In genomic region chr12:56081393-56082347, GRCh38 we compare ENCODE assay signal across 10 cellular contexts. TPM values are rescaled to one million over a fixed set of nuclear protein-coding genes. Genes with fewer than 3 reads are reported as not detected.
DNase-seq lines count a peak whose midpoint lies in the region; ATAC-seq and TF ChIP-seq lines count a peak whose summit lies in the region.
"Had no signal": no experiment of that assay in that cellular context is flagged by ENCODE, and none has a peak within 500 bp of the region (broad histone marks: within the 10 kb centered on the region; RNA-seq: fewer than 3 reads in every experiment).

No MANE protein-coding gene starts in this region.

- DNase-seq in CD4-positive, alpha-beta memory T cell: no peak
- peak; percentile 14 for DNase-seq in WTC11 (ENCODE audit: low spot score)
- DNase-seq in DMS153 (lab: John Stamatoyannopoulos, UW): no peak
- DNase-seq in SHP77 treated with DMSO at 0.1 percent for 48 hours (lab: John Stamatoyannopoulos, UW): no peak
- no peak for DNase-seq in SK-N-DZ (ENCODE audit: low spot score)
- DNase-seq: MM.1S had no signal

- H3K9ac ChIP-seq in iPS-18a (ENCODE audit: low read length) (peak overlapping the region; percentile 60), parathyroid adenoma (no peak overlapping the region)
- H3K9ac ChIP-seq: GM23248 had no signal

- H3K4me3 ChIP-seq in CD4-positive, alpha-beta memory T cell (ENCODE audit: low read length in 2 of 2): no peak overlapping the region
- H3K4me3 ChIP-seq in iPS-18a (ENCODE audit: low read length) (peak overlapping the region; percentile 86), parathyroid adenoma (ENCODE audit: low read depth, low read length) (peak overlapping the region; percentile 75)
- H3K4me3 ChIP-seq: GM23248 had no signal

- CTCF ChIA-PET in CD4-positive, alpha-beta memory T cell (lab: Charles Lee; ENCODE audit: partially characterized antibody): interaction anchor here (0.6 to 2.2 kb wide), 4 partner anchors 23 to 60 kb away, joined by 3 to 8 read pairs (median 6); partner anchors contain the start of gene PA2G4
- CTCF ChIA-PET in WTC11 (lab: Charles Lee): interaction anchor here (0.8 to 2.6 kb wide), 7 partner anchors 11 to 108 kb away, joined by 3 to 16 read pairs (median 4); partner anchors contain the start of genes ESYT1, PA2G4, RAB5B and SMARCC2

- H2AFZ ChIP-seq in parathyroid adenoma: no peak overlapping the region
- H2AFZ ChIP-seq: GM23248 had no signal

- no peak overlapping the region for H3K27ac ChIP-seq in CD4-positive, alpha-beta memory T cell (ENCODE audit: low read depth, low read length)
- H3K27ac ChIP-seq in iPS-18a (ENCODE audit: low read length) (no peak overlapping the region), parathyroid adenoma (no peak overlapping the region)
- H3K27ac ChIP-seq: GM23248 had no signal

- H3K4me1 ChIP-seq in CD4-positive, alpha-beta memory T cell (ENCODE audit: insufficient read depth, low read length): peaks cover 20% of the 10 kb centered on the region
- H3K4me1 ChIP-seq in iPS-18a (ENCODE audit: control insufficient read depth, low read depth, low read length): peaks cover 14% of the 10 kb centered on the region
- peaks cover 8% of the 10 kb centered on the region for H3K4me1 ChIP-seq in parathyroid adenoma

- TF ChIP-seq CTCF in WTC11 (IDR thresholded peaks at IDR 0.05): no peak
- no peak for TF ChIP-seq CTCF in parathyroid adenoma (IDR thresholded peaks at IDR 0.05)

- POLR2A ChIA-PET in CD4-positive, alpha-beta memory T cell (lab: Charles Lee; ENCODE audit: partially characterized antibody): interaction anchor here (0.6 to 6.1 kb wide), 5 partner anchors 21 to 108 kb away, joined by 3 to 70 read pairs (median 6); partner anchors contain the start of genes PA2G4, RAB5B, RPL41 and ZC3H10
- POLR2A ChIA-PET in WTC11 (lab: Charles Lee): interaction anchor here (0.8 to 2.9 kb wide), 7 partner anchors 23 to 78 kb away, joined by 3 to 34 read pairs (median 3); partner anchors contain the start of genes ESYT1 and PA2G4

- H3K27me3 Mint-ChIP-seq in CD4-positive, alpha-beta memory T cell: peaks cover 0 to 3% of the 10 kb centered on the region in 2 donors
- H3K27me3 Mint-ChIP-seq in WTC11 (ENCODE audit: low read depth): no peaks in the 10 kb centered on the region

- peak overlapping the region in 7 of 8 donors; percentile 17 to 88 (median 71) for H3K4me3 Mint-ChIP-seq in CD4-positive, alpha-beta memory T cell
- peak overlapping the region; percentile 89 for H3K4me3 Mint-ChIP-seq in WTC11

- intact Hi-C loops in CD4-positive, alpha-beta memory T cell (cut with micrococcal nuclease): no loop called here

- no peaks in the 10 kb centered on the region for H3K79me2 ChIP-seq in parathyroid adenoma

- H3K36me3 Mint-ChIP-seq in CD4-positive, alpha-beta memory T cell: no peaks in the 10 kb centered on the region
- H3K36me3 Mint-ChIP-seq in WTC11: peaks cover 24% of the 10 kb centered on the region

- peak overlapping the region; percentile 98 for H3K4me2 ChIP-seq in parathyroid adenoma (ENCODE audit: low read length)

- H3K27me3 ChIP-seq in CD4-positive, alpha-beta memory T cell (ENCODE audit: insufficient read depth, low read length): peaks cover 6% of the 10 kb centered on the region
- H3K27me3 ChIP-seq in iPS-18a (ENCODE audit: control insufficient read depth, insufficient read depth, low read length) (no peaks in the 10 kb centered on the region), parathyroid adenoma (ENCODE audit: control insufficient read depth, insufficient read depth, low read length) (no peaks in the 10 kb centered on the region)

- no peaks in the 10 kb centered on the region for H3K9me3 ChIP-seq in CD4-positive, alpha-beta memory T cell (ENCODE audit: control insufficient read depth in 1 of 2, low read length in 2 of 2)
- no peaks in the 10 kb centered on the region for H3K9me3 ChIP-seq in iPS-18a (ENCODE audit: control insufficient read depth, low read depth, low read length)
- no peaks in the 10 kb centered on the region for H3K9me3 ChIP-seq in parathyroid adenoma (ENCODE audit: control insufficient read depth, low read length)

- H3K9me3 Mint-ChIP-seq in CD4-positive, alpha-beta memory T cell: no peaks in the 10 kb centered on the region
- H3K9me3 Mint-ChIP-seq in WTC11: no peaks in the 10 kb centered on the region

- H3K4me1 Mint-ChIP-seq in CD4-positive, alpha-beta memory T cell: peaks cover 0 to 25% (median 5%) of the 10 kb centered on the region in 4 donors
- peaks cover 23% of the 10 kb centered on the region for H3K4me1 Mint-ChIP-seq in WTC11

- ATAC-seq in WTC11: no peak
- no peak for ATAC-seq in GM19328 (IDR thresholded peaks at IDR 0.05; ENCODE audit: unreplicated experiment)

- no peaks in the 10 kb centered on the region for H3K36me3 ChIP-seq in CD4-positive, alpha-beta memory T cell (ENCODE audit: insufficient read depth, low read length)
- H3K36me3 ChIP-seq in iPS-18a (ENCODE audit: control insufficient read depth, low read depth, low read length) (peaks cover 8% of the 10 kb centered on the region), parathyroid adenoma (ENCODE audit: control insufficient read depth, insufficient read depth, low read length) (no peaks in the 10 kb centered on the region)

- H3K27ac Mint-ChIP-seq in CD4-positive, alpha-beta memory T cell: peak overlapping the region in 1 of 7 donors; percentile 76
- peak overlapping the region; percentile 96 for H3K27ac Mint-ChIP-seq in WTC11

TF ChIP-seq in WTC11, 78 proteins besides CTCF, POLR2A, EP300 and RAD21:
- TF ChIP-seq NFATC4 (CRISPR knock-in tag; IDR thresholded peaks at IDR 0.05): no peak
- TF ChIP-seq GABPB1 (CRISPR knock-in tag; IDR thresholded peaks at IDR 0.05): peak; percentile 89
TF ChIP-seq in WTC11: peak in this region for 1.

RNA-seq across cellular contexts. Expression of gene ERBB3, which starts 1.7 kb away (rescaled TPM):
- total RNA-seq in CD4-positive, alpha-beta memory T cell: 1 to 10 TPM; 5.9 to 6.9 TPM
- polyA plus RNA-seq in CD4-positive, alpha-beta memory T cell: under 1 TPM; 0.61 to 0.70 TPM
- 49.2 to 64.3 TPM (median 52.4 TPM) in 3 replicates for total RNA-seq in WTC11 (2021)
- 0.03 and 0.30 TPM in 2 replicates for polyA plus RNA-seq in SK-N-DZ (2014; cell fraction: cytosol; rRNA removed)
- 0.19 and 0.42 TPM in 2 replicates for polyA plus RNA-seq in SK-N-DZ (2014; cell fraction: nucleus; rRNA removed)

RNA-seq across cellular contexts. Expression of gene PA2G4, which starts 22.7 kb away (rescaled TPM):
- 100 to 1,000 TPM; 106 to 108 TPM for total RNA-seq in CD4-positive, alpha-beta memory T cell
- 100 to 1,000 TPM; 204 to 223 TPM for polyA plus RNA-seq in CD4-positive, alpha-beta memory T cell
- 198 to 249 TPM (median 199 TPM) in 3 replicates for total RNA-seq in WTC11 (2021)
- 542 and 642 TPM in 2 replicates for polyA plus RNA-seq in SK-N-DZ (2014; cell fraction: cytosol; rRNA removed)
- polyA plus RNA-seq in SK-N-DZ (2014; cell fraction: nucleus; rRNA removed): 265 and 280 TPM in 2 replicates

RNA-seq across cellular contexts. Expression of gene RPL41, which starts 34.8 kb away (rescaled TPM):
- total RNA-seq in CD4-positive, alpha-beta memory T cell: 1,000 to 10,000 TPM; 5,438 to 5,728 TPM
- polyA plus RNA-seq in CD4-positive, alpha-beta memory T cell: 1,000 to 10,000 TPM; 6,058 to 8,691 TPM
- total RNA-seq in WTC11 (2021): 4,004 to 4,366 TPM (median 4,314 TPM) in 3 replicates
- polyA plus RNA-seq in SK-N-DZ (2014; cell fraction: cytosol; rRNA removed): 3,750 and 3,796 TPM in 2 replicates
- polyA plus RNA-seq in SK-N-DZ (2014; cell fraction: nucleus; rRNA removed): 2,247 and 3,087 TPM in 2 replicates

RNA-seq across cellular contexts. Expression of gene ZC3H10, which starts 36.4 kb away (rescaled TPM):
- 10 to 100 TPM; 16.3 to 19.6 TPM for total RNA-seq in CD4-positive, alpha-beta memory T cell
- 1 to 10 TPM in 1 of 2 donors, under 1 TPM in 1; 0.27 to 3.9 TPM for polyA plus RNA-seq in CD4-positive, alpha-beta memory T cell
- 11.3 to 13.6 TPM (median 13.1 TPM) in 3 replicates for total RNA-seq in WTC11 (2021)
- 4.9 and 5.9 TPM in 2 replicates for polyA plus RNA-seq in SK-N-DZ (2014; cell fraction: cytosol; rRNA removed)
- 5.0 and 5.6 TPM in 2 replicates for polyA plus RNA-seq in SK-N-DZ (2014; cell fraction: nucleus; rRNA removed)

RNA-seq across cellular contexts. Expression of gene RPS26, which starts 40.0 kb away (rescaled TPM):
- total RNA-seq in CD4-positive, alpha-beta memory T cell: 10 to 100 TPM; 55.6 to 55.8 TPM
- polyA plus RNA-seq in CD4-positive, alpha-beta memory T cell: 1,000 to 10,000 TPM in 1 of 2 donors, 100 to 1,000 TPM in 1; 386 to 1,449 TPM
- 66.4 to 77.2 TPM (median 73.4 TPM) in 3 replicates for total RNA-seq in WTC11 (2021)
- polyA plus RNA-seq in SK-N-DZ (2014; cell fraction: cytosol; rRNA removed): 360 and 480 TPM in 2 replicates
- polyA plus RNA-seq in SK-N-DZ (2014; cell fraction: nucleus; rRNA removed): 280 and 660 TPM in 2 replicates

Comparison
In these comparisons a context has a peak if more than half of its experiments do, and no peak if none do; other contexts are left out.
1. H3K4me3 ChIP-seq: peak in iPS-18a (single experiment) and parathyroid adenoma (single experiment); none in CD4-positive, alpha-beta memory T cell (0 of 2).